ENCODE assay signal across 19 cellular contexts in the genomic region with DNA sequence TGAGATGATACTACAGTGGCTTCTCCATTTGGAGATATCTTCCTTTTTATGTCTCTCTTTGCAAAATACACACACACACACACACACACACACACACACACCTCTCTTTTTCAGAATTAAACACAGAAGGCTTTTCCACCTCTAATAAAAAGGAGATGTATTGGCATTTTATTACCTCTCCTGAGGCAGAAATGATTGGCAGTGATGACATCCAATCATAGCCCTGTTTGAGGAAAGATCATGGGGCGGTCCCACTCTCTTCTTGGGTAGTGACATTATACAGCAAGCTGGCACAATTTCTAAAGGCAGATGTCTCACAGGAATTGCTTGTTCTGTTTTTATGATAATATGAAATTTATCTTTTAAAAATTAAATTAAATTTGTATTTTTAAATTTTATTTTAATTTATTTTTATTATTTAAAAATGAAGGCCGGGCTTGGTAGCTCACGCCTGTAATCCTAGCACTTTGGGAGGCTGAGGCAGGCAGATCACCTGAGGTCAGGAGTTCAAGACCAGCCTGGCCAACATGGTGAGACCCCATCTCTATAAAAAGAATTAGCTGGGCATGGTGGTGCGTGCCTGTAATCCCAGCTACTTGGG. TPM values are rescaled to one million over a fixed set of nuclear protein-coding genes. Genes with fewer than 3 reads are reported as not detected.
"Had no signal": no experiment of that assay in that cellular context is flagged by ENCODE, and none has a peak within 500 bp of the region (broad histone marks: within the 10 kb centered on the region; RNA-seq: fewer than 3 reads in every experiment).

No MANE protein-coding gene starts in this region.

- DNase-seq: activated CD4-positive, alpha-beta memory T cell treated with anti-CD3 and anti-CD28 coated beads for 36 hours; activated CD4-positive, alpha-beta T cell treated with anti-CD3 and anti-CD28 coated beads for 1 hour; activated gamma-delta T cell treated with Interleukin-2 at 50 U/mL for 16 hours; activated T-cell treated with anti-CD3 and anti-CD28 coated beads, Interleukin-2, amount 50 U/mL, for 72 hours; dorsolateral prefrontal cortex; esophagus squamous epithelium; heart right ventricle; islet precursor cell; left lung; stimulated activated CD4-positive, alpha-beta T cell treated with anti-CD3 and anti-CD28 coated beads, Interleukin-4, amount 100 ng/mL, for 1 hour; stimulated activated CD8-positive, alpha-beta memory T cell treated with anti-CD3 and anti-CD28 coated beads, Interleukin-4, amount 100 ng/mL, for 48 hours; stimulated activated naive CD8-positive, alpha-beta T cell treated with anti-CD3 and anti-CD28 coated beads, Interleukin-15, Interleukin-2, amounts not matched to agents 100 U/mL and 50 U/mL, for 24 hours; T-helper 9 cell; upper lobe of right lung had no signal

- H3K4me3 ChIP-seq: ascending aorta, dorsolateral prefrontal cortex, esophagus squamous epithelium, heart right ventricle, left lung, suprapubic skin, upper lobe of right lung had no signal

- H3K27ac ChIP-seq: ascending aorta, dorsolateral prefrontal cortex, esophagus squamous epithelium, heart right ventricle, left lung, suprapubic skin, upper lobe of right lung had no signal

- H3K9me3 ChIP-seq: ascending aorta, esophagus squamous epithelium, left lung, suprapubic skin, upper lobe of right lung had no signal

- H3K27me3 ChIP-seq: ascending aorta, esophagus squamous epithelium, left lung, suprapubic skin, upper lobe of right lung had no signal

- H3K4me1 ChIP-seq: ascending aorta, esophagus squamous epithelium, heart right ventricle, left lung, suprapubic skin, upper lobe of right lung had no signal

- ATAC-seq: heart right ventricle, left lung, upper lobe of right lung had no signal

- H3K36me3 ChIP-seq: ascending aorta, esophagus squamous epithelium, heart right ventricle, left lung, suprapubic skin, upper lobe of right lung had no signal

RNA-seq across cellular contexts. Expression of a gene that starts 15.6 kb away (rescaled TPM):
- total RNA-seq: activated T-cell treated with anti-CD3 and anti-CD28 coated beads, Interleukin-2, amount 50 U/mL, for 72 hours; ascending aorta; esophagus squamous epithelium; frontal cortex; heart right ventricle; left lung; osteocyte; pulmonary artery endothelial cell; upper lobe of right lung had no signal
